14 cellular contexts compared by ENCODE assay signal in genomic region chr17:43010667-43011308, GRCh38. TPM values are rescaled to one million over a fixed set of nuclear protein-coding genes. Genes with fewer than 3 reads are reported as not detected.
DNase-seq lines count a peak whose midpoint lies in the region; ATAC-seq and TF ChIP-seq lines count a peak whose summit lies in the region.
"Had no signal": no experiment of that assay in that cellular context is flagged by ENCODE, and none has a peak within 500 bp of the region (broad histone marks: within the 10 kb centered on the region; RNA-seq: fewer than 3 reads in every experiment).

No MANE protein-coding gene starts in this region.

- no peak overlapping the region for H3K27ac Mint-ChIP-seq in activated T-helper 1 cell treated with anti-CD3 and anti-CD28 coated beads, Interleukin-12 subunit alpha, Interleukin-12 subunit beta, Interleukin-2, Interleukin-4 antibody, amounts not matched to agents 30 ng/mL and 10 ng/mL and 1 ng/mL, durations not matched to agents 14 hours and 24 hours and 36 hours
- H3K27ac Mint-ChIP-seq: activated T-cell treated with anti-CD3 and anti-CD28 coated beads, Interleukin-2, amount 50 U/mL, for 72 hours had no signal

- DNase-seq in left ventricle myocardium inferior (no peak), cardiac septum (ENCODE audit: low spot score) (no peak), left colon (peak; percentile 54 to 78), transverse colon (peak; percentile 75), NCI-H1092 (lab: John Stamatoyannopoulos, UW) (no peak), NCI-H1417 treated with DMSO at 0.1 percent for 48 hours (lab: John Stamatoyannopoulos, UW) (no peak)
- no peak for DNase-seq in activated T-helper 1 cell treated with anti-CD3 and anti-CD28 coated beads, Interleukin-12 subunit alpha, Interleukin-12 subunit beta, Interleukin-2, Interleukin-4 antibody, amounts not matched to agents 30 ng/mL and 10 ng/mL and 1 ng/mL, durations not matched to agents 14 hours and 24 hours and 36 hours (ENCODE audit: low spot score)
- DNase-seq: activated T-cell treated with anti-CD3 and anti-CD28 coated beads, Interleukin-2, amount 50 U/mL, for 72 hours; DMS79; lower lobe of right lung; NCI-H2029; stimulated activated CD4-positive, alpha-beta T cell treated with anti-CD3 and anti-CD28 coated beads, Interleukin-1b, Interleukin-23, amount 100 ng/mL, for 48 hours had no signal

- peak overlapping the region; percentile 3 for H3K4me3 Mint-ChIP-seq in activated T-helper 1 cell treated with anti-CD3 and anti-CD28 coated beads, Interleukin-12 subunit alpha, Interleukin-12 subunit beta, Interleukin-2, Interleukin-4 antibody, amounts not matched to agents 30 ng/mL and 10 ng/mL and 1 ng/mL, durations not matched to agents 14 hours and 24 hours and 36 hours
- H3K4me3 Mint-ChIP-seq: activated T-cell treated with anti-CD3 and anti-CD28 coated beads, Interleukin-2, amount 50 U/mL, for 72 hours had no signal

- ATAC-seq in left colon (peak; percentile 84), HG02678 (IDR thresholded peaks at IDR 0.05; ENCODE audit: unreplicated experiment) (no peak)
- ATAC-seq: activated T-cell treated with anti-CD3 and anti-CD28 coated beads, Interleukin-2, amount 50 U/mL, for 72 hours; lower lobe of right lung; SK-N-SH treated with all-trans-retinoic acid at 6 μM for 48 hours had no signal

- H3K36me3 ChIP-seq in left ventricle myocardium inferior: peaks cover 19% of the 10 kb centered on the region
- H3K36me3 ChIP-seq in transverse colon: no peaks in the 10 kb centered on the region

- intact Hi-C loops in left ventricle myocardium inferior (cut with micrococcal nuclease): no loop called here
- intact Hi-C loops in cardiac septum (cut with DNase I): no loop called here
- intact Hi-C loops in activated T-helper 1 cell treated with anti-CD3 and anti-CD28 coated beads, Interleukin-12 subunit alpha, Interleukin-12 subunit beta, Interleukin-2, Interleukin-4 antibody, amounts not matched to agents 30 ng/mL and 10 ng/mL and 1 ng/mL, durations not matched to agents 14 hours and 24 hours and 36 hours (cut with micrococcal nuclease): no loop called here
- intact Hi-C loops in left colon (cut with DNase I, micrococcal nuclease): no loop called here
- intact Hi-C loops in transverse colon (cut with DNase I; ENCODE audit: low total_unique reads): loop anchor here (10.0 kb wide), 1 partner anchor 304 kb away; no protein-coding TSS in a partner anchor

- in situ Hi-C loops in transverse colon (cut with MboI; ENCODE audit: low pct_ligation_motif_present in 1 of 4, low pct_unique_long_range_greater_than_20kb in 1 of 4, low sequenced_read_pairs in 3 of 4): loop anchor here in 1 of 4 donors (25.0 kb wide), 1 partner anchor 327 kb away; no protein-coding TSS in a partner anchor

- H3K27me3 ChIP-seq in left ventricle myocardium inferior (ENCODE audit: low read depth): no peaks in the 10 kb centered on the region
- no peaks in the 10 kb centered on the region for H3K27me3 ChIP-seq in transverse colon

- 59 to 61% methylated on average over 3 to 5 of the region's 5 CpGs for WGBS in transverse colon (ENCODE audit: low coverage in 1 of 2), 2 donors

- peaks cover 32% of the 10 kb centered on the region for H3K36me3 Mint-ChIP-seq in activated T-helper 1 cell treated with anti-CD3 and anti-CD28 coated beads, Interleukin-12 subunit alpha, Interleukin-12 subunit beta, Interleukin-2, Interleukin-4 antibody, amounts not matched to agents 30 ng/mL and 10 ng/mL and 1 ng/mL, durations not matched to agents 14 hours and 24 hours and 36 hours (ENCODE audit: low read depth)

- H3K27ac ChIP-seq in left ventricle myocardium inferior (replicated peaks) (peak overlapping the region; percentile 86), transverse colon (peak overlapping the region; percentile 75 to 82 (median 78))

- peak; percentile 11 for TF ChIP-seq EP300 in transverse colon (IDR thresholded peaks at IDR 0.05; ENCODE audit: low read depth)

- H3K9me3 Mint-ChIP-seq in activated T-helper 1 cell treated with anti-CD3 and anti-CD28 coated beads, Interleukin-12 subunit alpha, Interleukin-12 subunit beta, Interleukin-2, Interleukin-4 antibody, amounts not matched to agents 30 ng/mL and 10 ng/mL and 1 ng/mL, durations not matched to agents 14 hours and 24 hours and 36 hours: no peaks in the 10 kb centered on the region
- H3K9me3 Mint-ChIP-seq: activated T-cell treated with anti-CD3 and anti-CD28 coated beads, Interleukin-2, amount 50 U/mL, for 72 hours had no signal

- H3K9me3 ChIP-seq in left ventricle myocardium inferior (replicated peaks) (no peaks in the 10 kb centered on the region), transverse colon (no peaks in the 10 kb centered on the region)
- H3K9me3 ChIP-seq: lower lobe of right lung had no signal

- TF ChIP-seq CTCF in left ventricle myocardium inferior (IDR thresholded peaks at IDR 0.05; ENCODE audit: borderline replicate concordance) (no peak), transverse colon (IDR thresholded peaks at IDR 0.05) (peak in 1 of 5 experiments; percentile 9)

- TF ChIP-seq POLR2A in transverse colon (IDR thresholded peaks at IDR 0.05): peak; percentile 36

- H3K4me1 Mint-ChIP-seq in activated T-helper 1 cell treated with anti-CD3 and anti-CD28 coated beads, Interleukin-12 subunit alpha, Interleukin-12 subunit beta, Interleukin-2, Interleukin-4 antibody, amounts not matched to agents 30 ng/mL and 10 ng/mL and 1 ng/mL, durations not matched to agents 14 hours and 24 hours and 36 hours (ENCODE audit: low read depth): peaks cover 21% of the 10 kb centered on the region

- peaks cover 95% of the 10 kb centered on the region for H3K4me1 ChIP-seq in left ventricle myocardium inferior
- peaks cover 6 to 57% (median 30%) of the 10 kb centered on the region in 4 donors for H3K4me1 ChIP-seq in transverse colon

- no peak overlapping the region for H3K4me3 ChIP-seq in left ventricle myocardium inferior
- no peak overlapping the region for H3K4me3 ChIP-seq in transverse colon
- H3K4me3 ChIP-seq: lower lobe of right lung had no signal

- H3K27me3 Mint-ChIP-seq in activated T-helper 1 cell treated with anti-CD3 and anti-CD28 coated beads, Interleukin-12 subunit alpha, Interleukin-12 subunit beta, Interleukin-2, Interleukin-4 antibody, amounts not matched to agents 30 ng/mL and 10 ng/mL and 1 ng/mL, durations not matched to agents 14 hours and 24 hours and 36 hours (ENCODE audit: insufficient read depth): no peaks in the 10 kb centered on the region

RNA-seq across cellular contexts. Expression of gene IFI35, which starts 4.2 kb away (rescaled TPM):
- total RNA-seq in left ventricle myocardium inferior (11.5 TPM), cardiac septum (13.7 TPM), left colon (10 to 100 TPM; 33.6 to 51.6 TPM), transverse colon (10 to 100 TPM; 11.5 to 81.1 (median 47.2) TPM)
- total RNA-seq in activated T-helper 1 cell treated with anti-CD3 and anti-CD28 coated beads, Interleukin-12 subunit alpha, Interleukin-12 subunit beta, Interleukin-2, Interleukin-4 antibody, amounts not matched to agents 30 ng/mL and 10 ng/mL and 1 ng/mL, durations not matched to agents 14 hours and 24 hours and 36 hours: 65.8 and 67.0 TPM in 2 replicates

RNA-seq across cellular contexts. Expression of gene VAT1, which starts 11.4 kb away (rescaled TPM):
- total RNA-seq in left ventricle myocardium inferior (68.2 TPM), cardiac septum (81.3 TPM), left colon (10 to 100 TPM; 46.3 to 85.2 TPM), transverse colon (10 to 100 TPM; 26.2 to 94.1 (median 65.7) TPM)
- total RNA-seq in activated T-helper 1 cell treated with anti-CD3 and anti-CD28 coated beads, Interleukin-12 subunit alpha, Interleukin-12 subunit beta, Interleukin-2, Interleukin-4 antibody, amounts not matched to agents 30 ng/mL and 10 ng/mL and 1 ng/mL, durations not matched to agents 14 hours and 24 hours and 36 hours: 17.3 TPM in 2 replicates

RNA-seq across cellular contexts. Expression of gene RPL27, which starts 12.6 kb away (rescaled TPM):
- total RNA-seq in left ventricle myocardium inferior (759 TPM), cardiac septum (536 TPM), left colon (100 to 1,000 TPM; 605 to 650 TPM), transverse colon (100 to 1,000 TPM; 243 to 836 (median 677) TPM)
- 1,049 and 1,126 TPM in 2 replicates for total RNA-seq in activated T-helper 1 cell treated with anti-CD3 and anti-CD28 coated beads, Interleukin-12 subunit alpha, Interleukin-12 subunit beta, Interleukin-2, Interleukin-4 antibody, amounts not matched to agents 30 ng/mL and 10 ng/mL and 1 ng/mL, durations not matched to agents 14 hours and 24 hours and 36 hours

RNA-seq across cellular contexts. Expression of gene RND2, which starts 14.2 kb away (rescaled TPM):
- total RNA-seq in left ventricle myocardium inferior (0.85 TPM), cardiac septum (0.89 TPM), left colon (1 to 10 TPM in 1 of 2 donors, under 1 TPM in 1; 0.15 to 1.1 TPM), transverse colon (under 1 TPM in 2 of 4 donors, not detected in 2; 0.41 to 0.64 TPM)
- 0.07 TPM in 1 of 2 replicates, not detected in the other for total RNA-seq in activated T-helper 1 cell treated with anti-CD3 and anti-CD28 coated beads, Interleukin-12 subunit alpha, Interleukin-12 subunit beta, Interleukin-2, Interleukin-4 antibody, amounts not matched to agents 30 ng/mL and 10 ng/mL and 1 ng/mL, durations not matched to agents 14 hours and 24 hours and 36 hours
- total RNA-seq: activated T-cell treated with anti-CD3 and anti-CD28 coated beads, Interleukin-2, amount 50 U/mL, for 72 hours had no signal

RNA-seq across cellular contexts. Expression of gene RUNDC1, which starts 30.4 kb away (rescaled TPM):
- 12.1 TPM for total RNA-seq in left ventricle myocardium inferior
- total RNA-seq in cardiac septum: 14.8 TPM
- total RNA-seq in activated T-helper 1 cell treated with anti-CD3 and anti-CD28 coated beads, Interleukin-12 subunit alpha, Interleukin-12 subunit beta, Interleukin-2, Interleukin-4 antibody, amounts not matched to agents 30 ng/mL and 10 ng/mL and 1 ng/mL, durations not matched to agents 14 hours and 24 hours and 36 hours: 16.9 and 18.8 TPM in 2 replicates
- 10 to 100 TPM; 24.2 to 25.2 TPM for total RNA-seq in left colon
- 10 to 100 TPM; 18.1 to 43.8 (median 27.8) TPM for total RNA-seq in transverse colon

Comparison
In these comparisons a context has a peak if more than half of its experiments do, and no peak if none do; other contexts are left out.
1. DNase-seq: peak in left colon (2 of 2) and transverse colon (single experiment); none in left ventricle myocardium inferior (single experiment), cardiac septum (single experiment), activated T-helper 1 cell treated with anti-CD3 and anti-CD28 coated beads, Interleukin-12 subunit alpha, Interleukin-12 subunit beta, Interleukin-2, Interleukin-4 antibody, amounts not matched to agents 30 ng/mL and 10 ng/mL and 1 ng/mL, durations not matched to agents 14 hours and 24 hours and 36 hours (single experiment), NCI-H1092 (single experiment) and NCI-H1417 treated with DMSO at 0.1 percent for 48 hours (single experiment).